10 cellular contexts compared by ENCODE assay signal in the genomic region with DNA sequence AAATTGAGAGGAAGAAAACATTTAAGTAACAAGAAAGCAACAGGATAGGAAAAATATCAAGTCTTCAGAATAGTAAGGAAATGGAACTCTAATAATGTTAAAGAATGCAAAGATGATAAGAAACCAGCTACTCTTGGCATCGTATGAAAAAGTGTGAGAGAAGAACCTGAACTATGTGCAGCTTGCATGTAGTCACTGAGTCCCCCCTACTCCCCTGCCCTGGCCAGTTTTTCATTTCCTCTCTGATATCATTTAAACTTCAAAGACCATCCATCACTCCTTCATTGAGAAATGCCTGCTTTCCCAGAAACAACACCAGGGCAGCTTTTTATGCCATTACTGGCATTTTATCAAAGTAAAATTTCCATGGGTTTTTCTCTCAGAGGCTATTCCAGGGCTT. TPM values are rescaled to one million over a fixed set of nuclear protein-coding genes. Genes with fewer than 3 reads are reported as not detected.
DNase-seq lines count a peak whose midpoint lies in the region; ATAC-seq, FAIRE-seq and TF ChIP-seq lines count a peak whose summit lies in the region.
"Had no signal": no experiment of that assay in that cellular context is flagged by ENCODE, and none has a peak within 500 bp of the region (broad histone marks: within the 10 kb centered on the region; RNA-seq: fewer than 3 reads in every experiment).

No MANE protein-coding gene starts in this region.

- H3K9me3 Mint-ChIP-seq in activated naive CD8-positive, alpha-beta T cell treated with anti-CD3 and anti-CD28 coated beads, Interleukin-2, amount 10 ng/mL, durations not matched to agents 7 days and 5 days = peaks cover 5% of the 10 kb centered on the region
- peaks cover 2% of the 10 kb centered on the region for H3K9me3 Mint-ChIP-seq in activated naive CD8-positive, alpha-beta T cell treated with anti-CD3 and anti-CD28 coated beads for 36 hours

- intact Hi-C loops in gastrocnemius medialis (cut with DNase I; ENCODE audit: low total_unique reads) = loop anchor here (10.0 kb wide), 1 partner anchor 463 kb away; no protein-coding TSS in a partner anchor
- intact Hi-C loops in left colon (cut with DNase I, micrococcal nuclease) = no loop called here

- peaks cover 16% of the 10 kb centered on the region for H3K4me1 Mint-ChIP-seq in activated naive CD8-positive, alpha-beta T cell treated with anti-CD3 and anti-CD28 coated beads, Interleukin-2, amount 10 ng/mL, durations not matched to agents 7 days and 5 days
- H3K4me1 Mint-ChIP-seq in activated naive CD8-positive, alpha-beta T cell treated with anti-CD3 and anti-CD28 coated beads for 36 hours = peaks cover 20% of the 10 kb centered on the region
- H3K4me1 Mint-ChIP-seq: memory B cell had no signal

- H3K27me3 Mint-ChIP-seq in activated naive CD8-positive, alpha-beta T cell treated with anti-CD3 and anti-CD28 coated beads, Interleukin-2, amount 10 ng/mL, durations not matched to agents 7 days and 5 days = no peaks in the 10 kb centered on the region
- no peaks in the 10 kb centered on the region for H3K27me3 Mint-ChIP-seq in activated naive CD8-positive, alpha-beta T cell treated with anti-CD3 and anti-CD28 coated beads for 36 hours
- H3K27me3 Mint-ChIP-seq: memory B cell had no signal

- peaks cover 12 to 13% of the 10 kb centered on the region in 2 donors for H3K4me1 ChIP-seq in gastrocnemius medialis
- H3K4me1 ChIP-seq: BE2C had no signal

- H3K36me3 ChIP-seq in gastrocnemius medialis = no peaks in the 10 kb centered on the region
- H3K36me3 ChIP-seq: BE2C had no signal

- no peaks in the 10 kb centered on the region for H3K9me3 ChIP-seq in gastrocnemius medialis
- H3K9me3 ChIP-seq: BE2C had no signal

- no peak for ATAC-seq in activated naive CD8-positive, alpha-beta T cell treated with anti-CD3 and anti-CD28 coated beads, Interleukin-2, amount 10 ng/mL, durations not matched to agents 7 days and 5 days (ENCODE audit: low read depth)
- ATAC-seq in gastrocnemius medialis = no peak
- no peak for ATAC-seq in left colon

- TF ChIP-seq CTCF in gastrocnemius medialis (IDR thresholded peaks at IDR 0.05 in 4 of 5, conservative IDR thresholded peaks at IDR 0.05 in 1 of 5) = no peak

- TF ChIP-seq POLR2A in gastrocnemius medialis (IDR thresholded peaks at IDR 0.05) = no peak

- no peak overlapping the region for H3K27ac Mint-ChIP-seq in activated naive CD8-positive, alpha-beta T cell treated with anti-CD3 and anti-CD28 coated beads, Interleukin-2, amount 10 ng/mL, durations not matched to agents 7 days and 5 days
- H3K27ac Mint-ChIP-seq in activated naive CD8-positive, alpha-beta T cell treated with anti-CD3 and anti-CD28 coated beads for 36 hours = no peak overlapping the region
- H3K27ac Mint-ChIP-seq: memory B cell had no signal

- H3K4me3 ChIP-seq in gastrocnemius medialis = no peak overlapping the region

- H3K4me3 Mint-ChIP-seq in activated naive CD8-positive, alpha-beta T cell treated with anti-CD3 and anti-CD28 coated beads, Interleukin-2, amount 10 ng/mL, durations not matched to agents 7 days and 5 days = peak overlapping the region; percentile 48
- no peak overlapping the region for H3K4me3 Mint-ChIP-seq in activated naive CD8-positive, alpha-beta T cell treated with anti-CD3 and anti-CD28 coated beads for 36 hours
- H3K4me3 Mint-ChIP-seq: memory B cell had no signal

- no peak for DNase-seq in activated naive CD8-positive, alpha-beta T cell treated with anti-CD3 and anti-CD28 coated beads, Interleukin-2, amount 10 ng/mL, durations not matched to agents 7 days and 5 days
- no peak for DNase-seq in activated naive CD8-positive, alpha-beta T cell treated with anti-CD3 and anti-CD28 coated beads for 36 hours
- DNase-seq in UCSD-AML1 (lab: John Stamatoyannopoulos, UW; ENCODE audit: unreplicated experiment) = peak; percentile 12
- DNase-seq in hepatic stellate cell (ENCODE audit: low spot score) = peak; percentile 2
- peak; percentile 15 for DNase-seq in urothelium cell line (ENCODE audit: low spot score)
- DNase-seq in germinal center (ENCODE audit: low spot score) = no peak
- no peak for DNase-seq in gastrocnemius medialis
- DNase-seq in left colon = no peak
- DNase-seq: BE2C had no signal

- in situ Hi-C loops in gastrocnemius medialis (cut with MboI; ENCODE audit: low sequenced_read_pairs in 4 of 4) = no loop called here

- H3K36me3 Mint-ChIP-seq in activated naive CD8-positive, alpha-beta T cell treated with anti-CD3 and anti-CD28 coated beads, Interleukin-2, amount 10 ng/mL, durations not matched to agents 7 days and 5 days = peaks cover 4% of the 10 kb centered on the region
- peaks cover 1% of the 10 kb centered on the region for H3K36me3 Mint-ChIP-seq in activated naive CD8-positive, alpha-beta T cell treated with anti-CD3 and anti-CD28 coated beads for 36 hours
- H3K36me3 Mint-ChIP-seq: memory B cell had no signal

- FAIRE-seq in urothelium cell line (lab: Jason Lieb, UNC) = no peak

- H3K27me3 ChIP-seq in gastrocnemius medialis = no peaks in the 10 kb centered on the region
- H3K27me3 ChIP-seq: BE2C had no signal

- POLR2A ChIA-PET in activated naive CD8-positive, alpha-beta T cell treated with anti-CD3 and anti-CD28 coated beads, Interleukin-2, amount 10 ng/mL, durations not matched to agents 7 days and 5 days (lab: Charles Lee) = no interaction called here

- peak overlapping the region in 1 of 4 donors; percentile 2 for H3K27ac ChIP-seq in gastrocnemius medialis

RNA-seq across cellular contexts. Expression of gene INPP4B, which starts 28.1 kb away (rescaled TPM):
- total RNA-seq in activated naive CD8-positive, alpha-beta T cell treated with anti-CD3 and anti-CD28 coated beads, Interleukin-2, amount 10 ng/mL, durations not matched to agents 7 days and 5 days = 10 to 100 TPM; 35.4 to 43.0 TPM
- total RNA-seq in activated naive CD8-positive, alpha-beta T cell treated with anti-CD3 and anti-CD28 coated beads for 36 hours = 10 to 100 TPM; 45.7 to 46.3 TPM
- total RNA-seq in gastrocnemius medialis = 10 to 100 TPM in 1 of 4 donors, 1 to 10 TPM in 3; 7.5 to 23.6 (median 9.1) TPM
- 10 to 100 TPM; 18.1 to 19.6 TPM for total RNA-seq in left colon

Comparison
In these comparisons a context has a peak if more than half of its experiments do, and no peak if none do; other contexts are left out.
1. DNase-seq: peak in UCSD-AML1 (single experiment), hepatic stellate cell (single experiment) and urothelium cell line (single experiment); none in activated naive CD8-positive, alpha-beta T cell treated with anti-CD3 and anti-CD28 coated beads, Interleukin-2, amount 10 ng/mL, durations not matched to agents 7 days and 5 days (single experiment), activated naive CD8-positive, alpha-beta T cell treated with anti-CD3 and anti-CD28 coated beads for 36 hours (single experiment), germinal center (single experiment), gastrocnemius medialis (0 of 2) and left colon (0 of 2).